In the genomic region with DNA sequence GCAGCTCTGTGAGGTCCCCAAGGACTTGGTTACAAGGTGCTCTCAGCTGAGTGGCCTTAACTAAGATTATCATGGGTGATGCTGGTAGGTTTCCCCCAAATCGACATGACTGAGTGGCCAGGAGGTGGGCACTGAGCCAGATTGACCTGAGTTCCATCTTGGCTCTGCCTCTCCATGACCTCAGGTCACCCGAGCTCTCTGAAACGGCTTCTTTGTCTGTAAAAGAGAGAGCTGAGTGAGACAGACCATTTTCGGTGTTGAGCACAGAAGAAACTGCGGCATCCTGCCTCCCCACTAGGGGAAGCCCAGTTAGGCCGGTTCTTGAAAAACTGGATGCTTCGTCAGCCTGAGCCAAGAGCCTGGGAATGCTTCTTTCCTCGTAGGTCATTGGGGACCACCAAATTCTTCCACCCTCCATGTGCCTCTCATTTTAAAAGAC, we compare ENCODE assay signal across 13 cellular contexts. TPM values are rescaled to one million over a fixed set of nuclear protein-coding genes. Genes with fewer than 3 reads are reported as not detected.
A peak's percentile ranks its signal among the peaks of the same experiment; 100 is the strongest.
DNase-seq lines count a peak whose midpoint lies in the region; ATAC-seq and TF ChIP-seq lines count a peak whose summit lies in the region.
"Had no signal": no experiment of that assay in that cellular context is flagged by ENCODE, and none has a peak within 500 bp of the region (broad histone marks: within the 10 kb centered on the region; RNA-seq: fewer than 3 reads in every experiment).

No MANE protein-coding gene starts in this region.

- no peak for TF ChIP-seq POLR2A in uterus (IDR thresholded peaks at IDR 0.05)

- WGBS in right cardiac atrium, result 59% methylated on average over 8 of the region's 8 CpGs

- no peaks in the 10 kb centered on the region for H3K4me1 ChIP-seq in right cardiac atrium (ENCODE audit: control insufficient read depth, insufficient read depth, low read length)
- no peaks in the 10 kb centered on the region for H3K4me1 ChIP-seq in uterus
- H3K4me1 ChIP-seq: suprapubic skin had no signal

- in situ Hi-C loops in astrocyte of the spinal cord (cut with HindIII; ENCODE audit: low sequenced_read_pairs), result no loop called here

- H3K36me3 ChIP-seq in uterus, result no peaks in the 10 kb centered on the region
- H3K36me3 ChIP-seq: suprapubic skin had no signal

- TF ChIP-seq CTCF in astrocyte of the spinal cord (IDR thresholded peaks at IDR 0.05; ENCODE audit: low read depth, low read length) (peak; percentile 26), uterus (IDR thresholded peaks at IDR 0.05) (no peak)

- peak; percentile 38 for ATAC-seq in Right ventricle myocardium superior (ENCODE audit: poor library complexity)
- ATAC-seq in right cardiac atrium, result no peak

- H3K9me3 ChIP-seq in right cardiac atrium (ENCODE audit: control insufficient read depth, low read length) (no peaks in the 10 kb centered on the region), uterus (no peaks in the 10 kb centered on the region)
- H3K9me3 ChIP-seq: suprapubic skin had no signal

- DNase-seq in Right ventricle myocardium superior (no peak), right cardiac atrium (no peak), astrocyte of the spinal cord (ENCODE audit: low read depth, low spot score) (no peak), islet precursor cell (peak; percentile 69), uterus (peak; percentile 12), kidney tubule cell (ENCODE audit: low spot score) (no peak), H4 (ENCODE audit: low spot score) (no peak), cerebellum (ENCODE audit: low spot score) (no peak)
- DNase-seq: activated naive CD4-positive, alpha-beta T cell treated with anti-CD3 and anti-CD28 coated beads, Interleukin-2, amount 10 ng/mL, durations not matched to agents 7 days and 5 days; MV-4-11; NCI-H345; occipital lobe had no signal

- no peak overlapping the region for H3K4me3 ChIP-seq in right cardiac atrium (ENCODE audit: low read length)
- H3K4me3 ChIP-seq in astrocyte of the spinal cord (ENCODE audit: low read depth, low read length), result no peak overlapping the region
- no peak overlapping the region for H3K4me3 ChIP-seq in uterus
- H3K4me3 ChIP-seq: suprapubic skin had no signal

- H3K27me3 ChIP-seq in right cardiac atrium (ENCODE audit: control insufficient read depth, insufficient read depth) (no peaks in the 10 kb centered on the region), uterus (no peaks in the 10 kb centered on the region)
- H3K27me3 ChIP-seq: suprapubic skin had no signal

- H3K27ac ChIP-seq in right cardiac atrium (ENCODE audit: low read length), result no peak overlapping the region
- no peak overlapping the region for H3K27ac ChIP-seq in uterus
- H3K27ac ChIP-seq: suprapubic skin had no signal

- intact Hi-C loops in Right ventricle myocardium superior (cut with DNase I), result no loop called here
- intact Hi-C loops in right cardiac atrium (cut with DNase I), result no loop called here
- intact Hi-C loops in uterus (cut with DNase I; ENCODE audit: low total_unique reads), result no loop called here

RNA-seq across cellular contexts. Expression of a gene that starts 14.1 kb away (rescaled TPM):
- total RNA-seq in Right ventricle myocardium superior, result 21.8 TPM
- 10 to 100 TPM; 28.0 to 35.0 (median 33.3) TPM for total RNA-seq in right cardiac atrium
- polyA plus RNA-seq in right cardiac atrium, result 28.8 TPM
- total RNA-seq in uterus, result 10 to 100 TPM; 32.6 to 82.7 (median 60.8) TPM
- total RNA-seq in H4 (2014; rRNA removed; shearing (Covaris generic)), result 6.1 and 8.8 TPM in 2 replicates
- total RNA-seq in cerebellum, result 47.5 TPM

RNA-seq across cellular contexts. Expression of a gene that starts 55.6 kb away (rescaled TPM):
- total RNA-seq in Right ventricle myocardium superior (24.4 TPM), right cardiac atrium (10 to 100 TPM; 22.0 to 28.8 (median 23.0) TPM), uterus (10 to 100 TPM; 14.1 to 35.2 (median 24.7) TPM), cerebellum (12.0 TPM)
- polyA plus RNA-seq in right cardiac atrium, result 26.1 TPM
- total RNA-seq in H4 (2014; rRNA removed; shearing (Covaris generic)), result 0.95 and 1.1 TPM in 2 replicates

Comparison
In these comparisons a context has a peak if more than half of its experiments do, and no peak if none do; other contexts are left out.
1. DNase-seq: peak in islet precursor cell (single experiment) and uterus (2 of 2); none in Right ventricle myocardium superior (single experiment), right cardiac atrium (0 of 3), astrocyte of the spinal cord (single experiment), kidney tubule cell (single experiment), H4 (single experiment) and cerebellum (single experiment).